ENCODE assay signal across 8 cellular contexts in genomic region chr14:94180655-94181271, GRCh38. TPM values are rescaled to one million over a fixed set of nuclear protein-coding genes. Genes with fewer than 3 reads are reported as not detected.
A peak's percentile ranks its signal among the peaks of the same experiment; 100 is the strongest.
DNase-seq lines count a peak whose midpoint lies in the region; ATAC-seq, FAIRE-seq and TF ChIP-seq lines count a peak whose summit lies in the region.

No MANE protein-coding gene starts in this region.

- H3K4me2 ChIP-seq in A549, result peak overlapping the region; percentile 54

- no peaks in the 10 kb centered on the region for H3K9me3 Mint-ChIP-seq in activated T-helper 2 cell treated with anti-CD3 and anti-CD28 coated beads, Interferon-gamma antibody, Interleukin-2, Interleukin-4, amounts not matched to agents 10 μg/mL and 5 μg/mL and 100 μg/mL, durations not matched to agents 14 hours and 24 hours and 36 hours

- DNase-seq in A549 (ENCODE audit: low read depth in 1 of 2, low spot score in 1 of 2) (peak; percentile 18 to 48), G401 (ENCODE audit: low spot score) (peak; percentile 57), NCI-H2171 treated with DMSO at 0.1 percent for 48 hours (lab: John Stamatoyannopoulos, UW) (peak; percentile 86), glomerular visceral epithelial cell (ENCODE audit: extremely low spot score) (peak; percentile 55), gastrocnemius medialis (no peak)
- DNase-seq in activated T-helper 2 cell treated with anti-CD3 and anti-CD28 coated beads, Interferon-gamma antibody, Interleukin-2, Interleukin-4, amounts not matched to agents 10 μg/mL and 5 μg/mL and 100 μg/mL, durations not matched to agents 14 hours and 24 hours and 36 hours (ENCODE audit: low spot score), result no peak

- intact Hi-C loops in activated T-helper 2 cell treated with anti-CD3 and anti-CD28 coated beads, Interferon-gamma antibody, Interleukin-2, Interleukin-4, amounts not matched to agents 10 μg/mL and 5 μg/mL and 100 μg/mL, durations not matched to agents 14 hours and 24 hours and 36 hours (cut with micrococcal nuclease), result loop anchor here (1.0 to 5.0 kb wide), 4 partner anchors 44 to 223 kb away; no protein-coding TSS in a partner anchor
- intact Hi-C loops in gastrocnemius medialis (cut with DNase I; ENCODE audit: low total_unique reads), result loop anchor here (1.0 kb wide), 2 partner anchors 48 to 144 kb away; no protein-coding TSS in a partner anchor

- CTCF ChIA-PET in A549 (lab: Yijun Ruan, JAX), result interaction anchor here (0.6 to 4.1 kb wide), 32 partner anchors 11 to 1042 kb away, joined by 3 to 22 read pairs (median 4); partner anchors contain the start of gene IFI27L2

- H3K27ac ChIP-seq in A549 (no peak overlapping the region), gastrocnemius medialis (no peak overlapping the region)

- no peaks in the 10 kb centered on the region for H3K36me3 Mint-ChIP-seq in activated T-helper 2 cell treated with anti-CD3 and anti-CD28 coated beads, Interferon-gamma antibody, Interleukin-2, Interleukin-4, amounts not matched to agents 10 μg/mL and 5 μg/mL and 100 μg/mL, durations not matched to agents 14 hours and 24 hours and 36 hours (ENCODE audit: low read depth)

- TF ChIP-seq POLR2A in A549 (IDR thresholded peaks at IDR 0.05; ENCODE audit: low read length) (no peak), gastrocnemius medialis (IDR thresholded peaks at IDR 0.05) (no peak)

- peak; percentile 62 to 75; a peak in 4 of 6 replicates for ATAC-seq in A549
- ATAC-seq in HG02623 (IDR thresholded peaks at IDR 0.05; ENCODE audit: unreplicated experiment), result peak; percentile 63
- ATAC-seq in gastrocnemius medialis, result peak; percentile 21 to 74
- ATAC-seq in HG02588 (IDR thresholded peaks at IDR 0.05; ENCODE audit: unreplicated experiment), result no peak

- peak; percentile 73 for TF ChIP-seq CTCF in A549 (IDR thresholded peaks at IDR 0.05)
- peak in 4 of 5 experiments; percentile 18 to 57 (median 41) for TF ChIP-seq CTCF in gastrocnemius medialis (IDR thresholded peaks at IDR 0.05 in 4 of 5, conservative IDR thresholded peaks at IDR 0.05 in 1 of 5)

- POLR2A ChIA-PET in A549 (lab: Yijun Ruan, JAX), result no interaction called here

- peak overlapping the region; percentile 9 for H3K27ac Mint-ChIP-seq in activated T-helper 2 cell treated with anti-CD3 and anti-CD28 coated beads, Interferon-gamma antibody, Interleukin-2, Interleukin-4, amounts not matched to agents 10 μg/mL and 5 μg/mL and 100 μg/mL, durations not matched to agents 14 hours and 24 hours and 36 hours

- H3K36me3 ChIP-seq in gastrocnemius medialis, result no peaks in the 10 kb centered on the region

- in situ Hi-C loops in G401 (cut with HindIII; ENCODE audit: low sequenced_read_pairs), result loop anchor here (25.0 kb wide), 1 partner anchor 143 kb away; the partner anchor contains the start of gene OTUB2
- in situ Hi-C loops in gastrocnemius medialis (cut with MboI; ENCODE audit: low sequenced_read_pairs in 4 of 4), result loop anchor here in 1 of 4 donors (25.0 kb wide), 1 partner anchor 518 kb away; no protein-coding TSS in a partner anchor

- peaks cover 28% of the 10 kb centered on the region for H3K27me3 Mint-ChIP-seq in activated T-helper 2 cell treated with anti-CD3 and anti-CD28 coated beads, Interferon-gamma antibody, Interleukin-2, Interleukin-4, amounts not matched to agents 10 μg/mL and 5 μg/mL and 100 μg/mL, durations not matched to agents 14 hours and 24 hours and 36 hours (ENCODE audit: low read depth)

- H3K4me3 ChIP-seq in A549 (no peak overlapping the region), gastrocnemius medialis (no peak overlapping the region)

- no peaks in the 10 kb centered on the region for H3K9me3 ChIP-seq in A549
- H3K9me3 ChIP-seq in gastrocnemius medialis, result no peaks in the 10 kb centered on the region

- H3K4me3 Mint-ChIP-seq in activated T-helper 2 cell treated with anti-CD3 and anti-CD28 coated beads, Interferon-gamma antibody, Interleukin-2, Interleukin-4, amounts not matched to agents 10 μg/mL and 5 μg/mL and 100 μg/mL, durations not matched to agents 14 hours and 24 hours and 36 hours (ENCODE audit: low read depth), result peak overlapping the region; percentile 40

- WGBS in A549 (ENCODE audit: missing lambda C conversion rate), result 9% methylated on average over 4 of the region's 4 CpGs

- H3K4me1 ChIP-seq in A549, result no peaks in the 10 kb centered on the region
- no peaks in the 10 kb centered on the region for H3K4me1 ChIP-seq in gastrocnemius medialis

- H3K4me1 Mint-ChIP-seq in activated T-helper 2 cell treated with anti-CD3 and anti-CD28 coated beads, Interferon-gamma antibody, Interleukin-2, Interleukin-4, amounts not matched to agents 10 μg/mL and 5 μg/mL and 100 μg/mL, durations not matched to agents 14 hours and 24 hours and 36 hours (ENCODE audit: low read depth), result peaks cover 14% of the 10 kb centered on the region

- peaks cover 16 to 32% (median 23%) of the 10 kb centered on the region in 3 donors for H3K27me3 ChIP-seq in gastrocnemius medialis

- TF ChIP-seq RAD21 in A549 (conservative IDR thresholded peaks at IDR 0.05 in 1 of 2, IDR thresholded peaks at IDR 0.05 in 1 of 2), result peak; percentile 63 to 70

- TF ChIP-seq EP300 in A549 (IDR thresholded peaks at IDR 0.05), result no peak

- FAIRE-seq in A549 (lab: Jason Lieb, UNC), result peak; percentile 49

TF ChIP-seq in A549, 52 proteins besides CTCF, POLR2A, EP300 and RAD21:
- TF ChIP-seq SMC3 (IDR thresholded peaks at IDR 0.05), result peak; percentile 48
- TF ChIP-seq FOXS1 (CRISPR knock-in tag; IDR thresholded peaks at IDR 0.05), result no peak
- TF ChIP-seq KDM1A (IDR thresholded peaks at IDR 0.05; ENCODE audit: low read depth), result no peak

RNA-seq across cellular contexts. Expression of gene PPP4R4, which starts 6.6 kb away (rescaled TPM):
- polyA plus RNA-seq in A549 (2011; rRNA removed), result 0.21 and 0.25 TPM in 2 replicates
- polyA plus RNA-seq in A549 (2012; cell fraction: cytosol; rRNA removed), result 0.01 and 0.05 TPM in 2 replicates
- not detected in 2 replicates for polyA plus RNA-seq in A549 (2012; cell fraction: nucleus; rRNA removed)
- polyA plus RNA-seq in A549 (2017; fragmentation: RNase III; extraction: RNeasy Plus Mini Kit Qiagen cat#74134 plus additional on column Dnase treatment), result 0.08 to 0.21 TPM (median 0.12 TPM) in 3 replicates
- not detected in 2 replicates for polyA minus RNA-seq in A549 (2011; rRNA and poly(A)+ RNA removed)
- total RNA-seq in G401 (2014; rRNA removed; shearing (Covaris generic)), result 2.1 and 4.7 TPM in 2 replicates
- total RNA-seq in activated T-helper 2 cell treated with anti-CD3 and anti-CD28 coated beads, Interferon-gamma antibody, Interleukin-2, Interleukin-4, amounts not matched to agents 10 μg/mL and 5 μg/mL and 100 μg/mL, durations not matched to agents 14 hours and 24 hours and 36 hours, result 1.2 and 1.8 TPM in 2 replicates
- total RNA-seq in gastrocnemius medialis, result under 1 TPM in 1 of 4 donors, not detected in 3; 0.13 TPM

RNA-seq across cellular contexts. Expression of gene IFI27L2, which starts 51.4 kb away (rescaled TPM):
- polyA plus RNA-seq in A549 (2011; rRNA removed), result 20.3 and 26.9 TPM in 2 replicates
- 64.6 and 67.6 TPM in 2 replicates for polyA plus RNA-seq in A549 (2012; cell fraction: cytosol; rRNA removed)
- 35.4 and 56.9 TPM in 2 replicates for polyA plus RNA-seq in A549 (2012; cell fraction: nucleus; rRNA removed)
- polyA plus RNA-seq in A549 (2017; fragmentation: RNase III; extraction: RNeasy Plus Mini Kit Qiagen cat#74134 plus additional on column Dnase treatment), result 58.0 to 69.2 TPM (median 64.4 TPM) in 3 replicates
- 4.5 and 5.7 TPM in 2 replicates for polyA minus RNA-seq in A549 (2011; rRNA and poly(A)+ RNA removed)
- 92.3 and 158 TPM in 2 replicates for total RNA-seq in G401 (2014; rRNA removed; shearing (Covaris generic))
- total RNA-seq in activated T-helper 2 cell treated with anti-CD3 and anti-CD28 coated beads, Interferon-gamma antibody, Interleukin-2, Interleukin-4, amounts not matched to agents 10 μg/mL and 5 μg/mL and 100 μg/mL, durations not matched to agents 14 hours and 24 hours and 36 hours, result 47.4 and 48.8 TPM in 2 replicates
- 1 to 10 TPM; 1.1 to 9.1 (median 3.3) TPM for total RNA-seq in gastrocnemius medialis

Comparison
In these comparisons a context has a peak if more than half of its experiments do, and no peak if none do; other contexts are left out.
1. DNase-seq: peak in A549 (2 of 2), G401 (single experiment), NCI-H2171 treated with DMSO at 0.1 percent for 48 hours (single experiment) and glomerular visceral epithelial cell (single experiment); none in activated T-helper 2 cell treated with anti-CD3 and anti-CD28 coated beads, Interferon-gamma antibody, Interleukin-2, Interleukin-4, amounts not matched to agents 10 μg/mL and 5 μg/mL and 100 μg/mL, durations not matched to agents 14 hours and 24 hours and 36 hours (single experiment) and gastrocnemius medialis (0 of 2).